1 cellular context compared by ENCODE assay signal in genomic region chr19:5680083-5680436, GRCh38.
TF ChIP-seq lines count a peak whose summit lies in the region.

No MANE protein-coding gene starts in this region.

TF ChIP-seq in IMR-90, 13 proteins besides CTCF, POLR2A, EP300 and RAD21 (continued from another document):
- no peak for TF ChIP-seq USF2 (IDR thresholded peaks at IDR 0.05; ENCODE audit: low read depth, low read length)
- no peak for TF ChIP-seq CEBPB (IDR thresholded peaks at IDR 0.05; ENCODE audit: low read depth, low read length)
- no peak for TF ChIP-seq NFE2L2 (IDR thresholded peaks at IDR 0.05; ENCODE audit: low read depth, low read length)
- TF ChIP-seq MXI1 (IDR thresholded peaks at IDR 0.05; ENCODE audit: borderline replicate concordance, low read depth, low read length): no peak; the same call in 1 of the 2 replicates
- TF ChIP-seq RCOR1 (IDR thresholded peaks at IDR 0.05; ENCODE audit: insufficient replicate concordance, low read length): no peak
- TF ChIP-seq CHD1 (IDR thresholded peaks at IDR 0.05; ENCODE audit: low read depth, low read length): no peak
- no peak for TF ChIP-seq MAFK (IDR thresholded peaks at IDR 0.05; ENCODE audit: low read depth, low read length)
- no peak for TF ChIP-seq ELK1 (IDR thresholded peaks at IDR 0.05; ENCODE audit: borderline replicate concordance, low read depth, low read length)
- no peak for TF ChIP-seq SMC3 (IDR thresholded peaks at IDR 0.05; ENCODE audit: low read depth, low read length)
- no peak for TF ChIP-seq RFX5 (IDR thresholded peaks at IDR 0.05; ENCODE audit: low read depth, low read length)
- no peak for TF ChIP-seq MAZ (IDR thresholded peaks at IDR 0.05; ENCODE audit: borderline replicate concordance, low read depth, low read length)
